2 cellular contexts compared by ENCODE assay signal in the genomic region with DNA sequence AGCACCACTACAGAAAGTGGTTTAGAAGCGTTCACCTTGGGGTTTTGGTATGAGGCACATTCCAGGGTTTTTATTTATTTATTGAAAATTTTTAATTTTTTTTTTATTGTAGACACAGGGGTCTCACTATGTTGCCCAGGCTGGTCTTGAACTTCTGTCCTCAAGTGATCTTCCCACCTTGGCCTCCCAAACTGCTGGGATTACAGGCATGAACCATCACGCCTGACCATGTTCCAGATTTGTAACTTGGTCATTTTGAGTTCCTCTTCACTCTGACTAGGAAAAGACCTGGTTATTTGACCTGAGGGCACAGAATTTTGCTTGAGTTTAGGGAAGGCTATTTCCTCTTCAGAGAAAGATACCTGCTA.
TF ChIP-seq lines count a peak whose summit lies in the region.

No MANE protein-coding gene starts in this region.

TF ChIP-seq in A549, 52 proteins besides CTCF, POLR2A, EP300 and RAD21:
- TF ChIP-seq MAZ (IDR thresholded peaks at IDR 0.05; ENCODE audit: borderline replicate concordance, low read depth, low read length): no peak
- no peak for TF ChIP-seq FOSB (CRISPR knock-in tag; IDR thresholded peaks at IDR 0.05)
- no peak for TF ChIP-seq CHD2 (IDR thresholded peaks at IDR 0.05; ENCODE audit: low read length, partially characterized antibody)
- TF ChIP-seq, protein P1, sequence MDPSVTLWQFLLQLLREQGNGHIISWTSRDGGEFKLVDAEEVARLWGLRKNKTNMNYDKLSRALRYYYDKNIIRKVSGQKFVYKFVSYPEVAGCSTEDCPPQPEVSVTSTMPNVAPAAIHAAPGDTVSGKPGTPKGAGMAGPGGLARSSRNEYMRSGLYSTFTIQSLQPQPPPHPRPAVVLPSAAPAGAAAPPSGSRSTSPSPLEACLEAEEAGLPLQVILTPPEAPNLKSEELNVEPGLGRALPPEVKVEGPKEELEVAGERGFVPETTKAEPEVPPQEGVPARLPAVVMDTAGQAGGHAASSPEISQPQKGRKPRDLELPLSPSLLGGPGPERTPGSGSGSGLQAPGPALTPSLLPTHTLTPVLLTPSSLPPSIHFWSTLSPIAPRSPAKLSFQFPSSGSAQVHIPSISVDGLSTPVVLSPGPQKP (IDR thresholded peaks at IDR 0.05; ENCODE audit: low read depth, low read length): no peak
- TF ChIP-seq, protein P2, sequence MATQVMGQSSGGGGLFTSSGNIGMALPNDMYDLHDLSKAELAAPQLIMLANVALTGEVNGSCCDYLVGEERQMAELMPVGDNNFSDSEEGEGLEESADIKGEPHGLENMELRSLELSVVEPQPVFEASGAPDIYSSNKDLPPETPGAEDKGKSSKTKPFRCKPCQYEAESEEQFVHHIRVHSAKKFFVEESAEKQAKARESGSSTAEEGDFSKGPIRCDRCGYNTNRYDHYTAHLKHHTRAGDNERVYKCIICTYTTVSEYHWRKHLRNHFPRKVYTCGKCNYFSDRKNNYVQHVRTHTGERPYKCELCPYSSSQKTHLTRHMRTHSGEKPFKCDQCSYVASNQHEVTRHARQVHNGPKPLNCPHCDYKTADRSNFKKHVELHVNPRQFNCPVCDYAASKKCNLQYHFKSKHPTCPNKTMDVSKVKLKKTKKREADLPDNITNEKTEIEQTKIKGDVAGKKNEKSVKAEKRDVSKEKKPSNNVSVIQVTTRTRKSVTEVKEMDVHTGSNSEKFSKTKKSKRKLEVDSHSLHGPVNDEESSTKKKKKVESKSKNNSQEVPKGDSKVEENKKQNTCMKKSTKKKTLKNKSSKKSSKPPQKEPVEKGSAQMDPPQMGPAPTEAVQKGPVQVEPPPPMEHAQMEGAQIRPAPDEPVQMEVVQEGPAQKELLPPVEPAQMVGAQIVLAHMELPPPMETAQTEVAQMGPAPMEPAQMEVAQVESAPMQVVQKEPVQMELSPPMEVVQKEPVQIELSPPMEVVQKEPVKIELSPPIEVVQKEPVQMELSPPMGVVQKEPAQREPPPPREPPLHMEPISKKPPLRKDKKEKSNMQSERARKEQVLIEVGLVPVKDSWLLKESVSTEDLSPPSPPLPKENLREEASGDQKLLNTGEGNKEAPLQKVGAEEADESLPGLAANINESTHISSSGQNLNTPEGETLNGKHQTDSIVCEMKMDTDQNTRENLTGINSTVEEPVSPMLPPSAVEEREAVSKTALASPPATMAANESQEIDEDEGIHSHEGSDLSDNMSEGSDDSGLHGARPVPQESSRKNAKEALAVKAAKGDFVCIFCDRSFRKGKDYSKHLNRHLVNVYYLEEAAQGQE (IDR thresholded peaks at IDR 0.05): no peak
- TF ChIP-seq KDM1A (IDR thresholded peaks at IDR 0.05; ENCODE audit: low read depth): no peak

TF ChIP-seq in WTC11, 78 proteins besides CTCF, POLR2A, EP300 and RAD21:
- TF ChIP-seq ZNF121 (CRISPR knock-in tag; IDR thresholded peaks at IDR 0.05) (peak; percentile 58; the same call in 1 of the 2 replicates), MYBL2 (CRISPR knock-in tag; IDR thresholded peaks at IDR 0.05) (no peak)
